Comparison of ENCODE assay signal across 24 cellular contexts in genomic region chr6:167129588-167129987, GRCh38. TPM values are rescaled to one million over a fixed set of nuclear protein-coding genes. Genes with fewer than 3 reads are reported as not detected.
A peak's percentile ranks its signal among the peaks of the same experiment; 100 is the strongest.
DNase-seq lines count a peak whose midpoint lies in the region; ATAC-seq and TF ChIP-seq lines count a peak whose summit lies in the region.
"Had no signal": no experiment of that assay in that cellular context is flagged by ENCODE, and none has a peak within 500 bp of the region (broad histone marks: within the 10 kb centered on the region; RNA-seq: fewer than 3 reads in every experiment).

No MANE protein-coding gene starts in this region.

- H4K20me1 ChIP-seq in BLaER1 (no peaks in the 10 kb centered on the region), SK-N-SH (ENCODE audit: insufficient read depth) (no peaks in the 10 kb centered on the region)

- peak overlapping the region; percentile 20 to 91 (median 85) for H3K27ac Mint-ChIP-seq in CD4-positive, alpha-beta memory T cell
- H3K27ac Mint-ChIP-seq in T-cell (peak overlapping the region; percentile 47 to 80), naive B cell (peak overlapping the region; percentile 92 to 100 (median 94))
- H3K27ac Mint-ChIP-seq: GM23338, WTC11 had no signal

- TF ChIP-seq CTCF in colonic mucosa (IDR thresholded peaks at IDR 0.05) (no peak), SK-N-SH (IDR thresholded peaks at IDR 0.05) (no peak)

- no peaks in the 10 kb centered on the region for H3K9me2 ChIP-seq in SK-N-SH

- H3K4me2 ChIP-seq in BLaER1 (peak overlapping the region; percentile 57), SK-N-SH (no peak overlapping the region)
- H3K4me2 ChIP-seq: GM23338, hepatocyte had no signal

- peaks cover 39 to 50% of the 10 kb centered on the region in 2 donors for H3K36me3 Mint-ChIP-seq in CD4-positive, alpha-beta memory T cell
- H3K36me3 Mint-ChIP-seq in T-cell (peaks cover 20% of the 10 kb centered on the region), naive B cell (peaks cover 45 to 51% of the 10 kb centered on the region in 2 donors)
- H3K36me3 Mint-ChIP-seq: naive thymus-derived CD4-positive, alpha-beta T cell; WTC11 had no signal

- CTCF ChIA-PET in CD4-positive, alpha-beta memory T cell (lab: Charles Lee; ENCODE audit: partially characterized antibody), result interaction anchor here (0.6 to 1.6 kb wide), 7 partner anchors 9 to 141 kb away, joined by 3 to 6 read pairs (median 3); no protein-coding TSS in a partner anchor
- CTCF ChIA-PET in T-cell (lab: Charles Lee) (interaction anchor here (0.7 to 1.7 kb wide), 3 partner anchors 9 to 37 kb away, joined by 3 to 6 read pairs (median 3); no protein-coding TSS in a partner anchor), SK-N-SH (lab: Yijun Ruan, JAX) (interaction anchor here (1.0 to 1.3 kb wide), 2 partner anchors 11 to 131 kb away, joined by 3 to 4 read pairs; no protein-coding TSS in a partner anchor)

- no peaks in the 10 kb centered on the region for H3K9me3 Mint-ChIP-seq in CD4-positive, alpha-beta memory T cell
- H3K9me3 Mint-ChIP-seq in T-cell (no peaks in the 10 kb centered on the region), naive B cell (peaks cover 0 to 6% (median 2%) of the 10 kb centered on the region in 7 donors)
- H3K9me3 Mint-ChIP-seq: GM23338, WTC11 had no signal

- no peaks in the 10 kb centered on the region for H3K27me3 Mint-ChIP-seq in CD4-positive, alpha-beta memory T cell
- H3K27me3 Mint-ChIP-seq in T-cell, result no peaks in the 10 kb centered on the region
- H3K27me3 Mint-ChIP-seq in naive B cell, result no peaks in the 10 kb centered on the region
- H3K27me3 Mint-ChIP-seq: naive thymus-derived CD4-positive, alpha-beta T cell had no signal

- no peak for TF ChIP-seq RAD21 in SK-N-SH (IDR thresholded peaks at IDR 0.05; ENCODE audit: low read length)

- ATAC-seq in T-cell (replicated peaks in 1 of 4) (no peak), naive B cell (ENCODE audit: low read depth in 2 of 2) (no peak)
- ATAC-seq: body of pancreas; GM23338; pancreas; Right ventricle myocardium inferior; stimulated activated naive CD8-positive, alpha-beta T cell treated with anti-CD3 and anti-CD28 coated beads, Interleukin-15, Interleukin-2, amounts not matched to agents 100 U/mL and 50 U/mL, for 24 hours; WTC11 had no signal

- H3K4me1 ChIP-seq in BLaER1 (peaks cover 31% of the 10 kb centered on the region), colonic mucosa (no peaks in the 10 kb centered on the region), SK-N-SH (ENCODE audit: control insufficient read depth in 1 of 2, insufficient read depth in 2 of 2, low read depth in 1 of 2, low read length in 1 of 2) (no peaks in the 10 kb centered on the region)
- peaks cover 74% of the 10 kb centered on the region for H3K4me1 ChIP-seq in CD4-positive, alpha-beta memory T cell (ENCODE audit: insufficient read depth, low read length)
- H3K4me1 ChIP-seq: esophagus muscularis mucosa, pancreas had no signal

- no peak for DNase-seq in CD4-positive, alpha-beta memory T cell
- DNase-seq in T-cell (no peak), naive B cell (no peak), colonic mucosa (no peak), cortex of kidney (lab: John Stamatoyannopoulos, UW) (no peak), SK-N-SH (no peak)
- DNase-seq: body of pancreas; DMS53; foreskin melanocyte; mesendoderm; naive thymus-derived CD4-positive, alpha-beta T cell; NCI-H1436 treated with DMSO at 0.1 percent for 48 hours; NCI-H2107; NCI-H446 treated with DMSO at 0.1 percent for 48 hours; pancreas; stimulated activated CD4-positive, alpha-beta T cell treated with anti-CD3 and anti-CD28 coated beads, Interleukin-2, amount 100 ng/mL, for 48 hours; stimulated activated naive CD8-positive, alpha-beta T cell treated with anti-CD3 and anti-CD28 coated beads, Interleukin-15, Interleukin-2, amounts not matched to agents 100 U/mL and 50 U/mL, for 24 hours had no signal

- H3K4me3 ChIP-seq in BLaER1 (no peak overlapping the region), colonic mucosa (no peak overlapping the region), SK-N-SH (ENCODE audit: low read depth in 2 of 2, low read length in 1 of 2) (no peak overlapping the region)
- no peak overlapping the region for H3K4me3 ChIP-seq in CD4-positive, alpha-beta memory T cell (ENCODE audit: low read length in 2 of 2)
- H3K4me3 ChIP-seq: body of pancreas, esophagus muscularis mucosa, GM23338, hepatocyte, pancreas had no signal

- 21% methylated on average over 4 of the region's 4 CpGs for WGBS in SK-N-SH (ENCODE audit: low lambda C conversion rate)

- H3K36me3 ChIP-seq in BLaER1 (no peaks in the 10 kb centered on the region), colonic mucosa (no peaks in the 10 kb centered on the region), SK-N-SH (replicated peaks in 1 of 2; ENCODE audit: control insufficient read depth in 1 of 2, insufficient read depth in 2 of 2, low read length in 1 of 2) (no peaks in the 10 kb centered on the region)
- peaks cover 4% of the 10 kb centered on the region for H3K36me3 ChIP-seq in CD4-positive, alpha-beta memory T cell (ENCODE audit: insufficient read depth, low read length)
- H3K36me3 ChIP-seq: esophagus muscularis mucosa, pancreas had no signal

- H3K9ac ChIP-seq in BLaER1, result no peak overlapping the region
- no peak overlapping the region for H3K9ac ChIP-seq in colonic mucosa (ENCODE audit: low read depth in 2 of 2, low read length in 2 of 2)
- H3K9ac ChIP-seq in SK-N-SH, result no peak overlapping the region

- H3K4me3 Mint-ChIP-seq in CD4-positive, alpha-beta memory T cell, result peak overlapping the region in 4 of 8 donors; percentile 11 to 45 (median 26)
- H3K4me3 Mint-ChIP-seq in T-cell, result no peak overlapping the region
- H3K4me3 Mint-ChIP-seq in naive B cell, result peak overlapping the region in 7 of 8 donors; percentile 70 to 98 (median 78)
- H3K4me3 Mint-ChIP-seq: GM23338; naive thymus-derived CD4-positive, alpha-beta T cell; WTC11 had no signal

- H2AFZ ChIP-seq in SK-N-SH (ENCODE audit: low read depth), result no peak overlapping the region
- H2AFZ ChIP-seq: GM23338, hepatocyte had no signal

- TF ChIP-seq EP300 in SK-N-SH (IDR thresholded peaks at IDR 0.05; ENCODE audit: borderline replicate concordance in 1 of 2, low read depth in 1 of 2, low read length in 1 of 2), result no peak

- H3K4me1 Mint-ChIP-seq in CD4-positive, alpha-beta memory T cell, result peaks cover 43 to 81% (median 58%) of the 10 kb centered on the region in 4 donors
- H3K4me1 Mint-ChIP-seq in T-cell, result peaks cover 13 to 70% (median 29%) of the 10 kb centered on the region in 3 donors
- peaks cover 69 to 84% (median 79%) of the 10 kb centered on the region in 3 donors for H3K4me1 Mint-ChIP-seq in naive B cell
- H3K4me1 Mint-ChIP-seq: GM23338, WTC11 had no signal

- H3K27ac ChIP-seq in BLaER1 (no peak overlapping the region), colonic mucosa (no peak overlapping the region), SK-N-SH (ENCODE audit: low read depth in 2 of 2, low read length in 1 of 2) (no peak overlapping the region)
- H3K27ac ChIP-seq in CD4-positive, alpha-beta memory T cell (ENCODE audit: low read depth, low read length), result peak overlapping the region; percentile 12
- H3K27ac ChIP-seq: body of pancreas, esophagus muscularis mucosa, hepatocyte, pancreas had no signal

- POLR2A ChIA-PET in CD4-positive, alpha-beta memory T cell (lab: Charles Lee; ENCODE audit: partially characterized antibody), result interaction anchor here (1.0 to 2.7 kb wide), 6 partner anchors 8 to 93 kb away, joined by 3 to 14 read pairs (median 4); no protein-coding TSS in a partner anchor
- POLR2A ChIA-PET in T-cell (lab: Charles Lee) (interaction anchor here in 1 of 2 donors (0.6 kb wide), 1 partner anchor 133 kb away, joined by 3 read pairs; no protein-coding TSS in a partner anchor), SK-N-SH (lab: Yijun Ruan, JAX) (no interaction called here)

- H3K27me3 ChIP-seq in BLaER1, result no peaks in the 10 kb centered on the region
- no peaks in the 10 kb centered on the region for H3K27me3 ChIP-seq in CD4-positive, alpha-beta memory T cell (ENCODE audit: insufficient read depth, low read length)
- no peaks in the 10 kb centered on the region for H3K27me3 ChIP-seq in colonic mucosa
- no peaks in the 10 kb centered on the region for H3K27me3 ChIP-seq in SK-N-SH (ENCODE audit: insufficient read depth)
- H3K27me3 ChIP-seq: body of pancreas, esophagus muscularis mucosa, hepatocyte, pancreas had no signal

- intact Hi-C loops in CD4-positive, alpha-beta memory T cell (cut with micrococcal nuclease), result loop anchor here (10.0 kb wide), 1 partner anchor 715 kb away; no protein-coding TSS in a partner anchor
- intact Hi-C loops in colonic mucosa (cut with DNase I), result no loop called here

- no peaks in the 10 kb centered on the region for H3K79me2 ChIP-seq in SK-N-SH (ENCODE audit: insufficient read depth)
- H3K79me2 ChIP-seq: hepatocyte had no signal

- H3K9me3 ChIP-seq in BLaER1 (peaks cover 14% of the 10 kb centered on the region), colonic mucosa (no peaks in the 10 kb centered on the region), SK-N-SH (no peaks in the 10 kb centered on the region)
- no peaks in the 10 kb centered on the region for H3K9me3 ChIP-seq in CD4-positive, alpha-beta memory T cell (ENCODE audit: control insufficient read depth in 1 of 2, low read length in 2 of 2)
- H3K9me3 ChIP-seq: body of pancreas, esophagus muscularis mucosa, pancreas had no signal

- no peaks in the 10 kb centered on the region for H3F3A ChIP-seq in SK-N-SH (replicated peaks; ENCODE audit: insufficient read depth)

RNA-seq across cellular contexts. Expression of gene CCR6, which starts 6.7 kb away (rescaled TPM):
- total RNA-seq in CD4-positive, alpha-beta memory T cell, result 10 to 100 TPM; 21.7 to 23.7 TPM
- 100 to 1,000 TPM in 1 of 2 donors, 10 to 100 TPM in 1; 98.7 to 124 TPM for polyA plus RNA-seq in CD4-positive, alpha-beta memory T cell
- total RNA-seq in T-cell (10 to 100 TPM in 3 of 5 donors, 1 to 10 TPM in 2; 3.2 to 19.4 (median 15.0) TPM), colonic mucosa (under 1 TPM; 0.49 to 0.53 TPM)
- polyA plus RNA-seq in naive B cell (ENCODE audit: low read depth in 6 of 6) (100 to 1,000 TPM in 5 of 6 donors, 10 to 100 TPM in 1; 97.4 to 205 (median 126) TPM), SK-N-SH (2012; rRNA removed) (not detected in 2 replicates)
- polyA plus RNA-seq in SK-N-SH (2012; cell fraction: cytosol; rRNA removed), result not detected in 2 replicates
- polyA plus RNA-seq in SK-N-SH (2012; cell fraction: nucleus; rRNA removed), result not detected in 2 replicates
- total RNA-seq: body of pancreas, esophagus muscularis mucosa, GM23338, Right ventricle myocardium inferior, WTC11 had no signal
- polyA plus RNA-seq: GM23338 had no signal

RNA-seq across cellular contexts. Expression of gene GPR31, which starts 28.2 kb away (rescaled TPM):
- total RNA-seq in CD4-positive, alpha-beta memory T cell, result not detected
- polyA plus RNA-seq in CD4-positive, alpha-beta memory T cell, result not detected
- total RNA-seq in T-cell, result not detected
- polyA plus RNA-seq in naive B cell (ENCODE audit: low read depth in 6 of 6), result not detected
- total RNA-seq in colonic mucosa, result not detected
- not detected in 2 replicates for polyA plus RNA-seq in SK-N-SH (2012; rRNA removed)
- polyA plus RNA-seq in SK-N-SH (2012; cell fraction: cytosol; rRNA removed), result not detected in 2 replicates
- polyA plus RNA-seq in SK-N-SH (2012; cell fraction: nucleus; rRNA removed), result not detected in 2 replicates
- total RNA-seq: body of pancreas; esophagus muscularis mucosa; GM23338; hepatocyte; naive thymus-derived CD4-positive, alpha-beta T cell; pancreas; Right ventricle myocardium inferior; WTC11 had no signal
- polyA plus RNA-seq: adipose tissue; GM23338; hepatocyte; naive thymus-derived CD4-positive, alpha-beta T cell; pancreas had no signal

Comparison
In these comparisons a context has a peak if more than half of its experiments do, and no peak if none do; other contexts are left out.
1. H3K4me3 Mint-ChIP-seq: peak in naive B cell (7 of 8); none in T-cell (0 of 3).
2. Peak in every context shown above with its lines, with median percentiles within 50 percentile points of each other: H3K27ac Mint-ChIP-seq.